8 cellular contexts compared by ENCODE assay signal in genomic region chr19:13022111-13022858, GRCh38. TPM values are rescaled to one million over a fixed set of nuclear protein-coding genes. Genes with fewer than 3 reads are reported as not detected.
A peak's percentile ranks its signal among the peaks of the same experiment; 100 is the strongest.
DNase-seq lines count a peak whose midpoint lies in the region; ATAC-seq and TF ChIP-seq lines count a peak whose summit lies in the region.

No MANE protein-coding gene starts in this region.

- no peaks in the 10 kb centered on the region for H3K79me2 ChIP-seq in MM.1S (ENCODE audit: low read length)

- H3K36me3 Mint-ChIP-seq in natural killer cell: no peaks in the 10 kb centered on the region
- H3K36me3 Mint-ChIP-seq in endodermal cell (ENCODE audit: low read depth): no peaks in the 10 kb centered on the region

- H3K36me3 ChIP-seq in BLaER1 treated with 17β-estradiol and CSF1 and Interleukin-3, amounts not matched to agents 10 nM and 100 nM: peaks cover 0 to 20% (median 8%) of the 10 kb centered on the region in 11 experiments; a peak in 10 of 22 replicates
- H3K36me3 ChIP-seq in MM.1S (replicated peaks; ENCODE audit: insufficient read depth, low read length): no peaks in the 10 kb centered on the region
- H3K36me3 ChIP-seq in endodermal cell (ENCODE audit: control insufficient read depth, insufficient read depth, low read length): no peaks in the 10 kb centered on the region

- peaks cover 52 to 64% of the 10 kb centered on the region in 2 donors for H3K27me3 Mint-ChIP-seq in natural killer cell (ENCODE audit: low read depth in 2 of 2)
- peaks cover 99% of the 10 kb centered on the region for H3K27me3 Mint-ChIP-seq in endodermal cell (ENCODE audit: insufficient read depth)

- intact Hi-C loops in natural killer cell (cut with micrococcal nuclease): no loop called here

- H2AFZ ChIP-seq in MM.1S (ENCODE audit: low read length): peak overlapping the region; percentile 95

- WGBS in endodermal cell (ENCODE audit: insufficient coverage in 1 of 2, insufficient read length in 1 of 2), 2 experiments: 17 to 39% methylated on average over 1 to 22 of the region's 22 CpGs

- peaks cover 0 to 78% (median 12%) of the 10 kb centered on the region in 11 experiments; a peak in 15 of 22 replicates for H4K20me1 ChIP-seq in BLaER1 treated with 17β-estradiol and CSF1 and Interleukin-3, amounts not matched to agents 10 nM and 100 nM
- no peaks in the 10 kb centered on the region for H4K20me1 ChIP-seq in MM.1S (ENCODE audit: insufficient read depth, low read length)

- peaks cover 49 to 82% (median 74%) of the 10 kb centered on the region in 11 experiments for H3K27me3 ChIP-seq in BLaER1 treated with 17β-estradiol and CSF1 and Interleukin-3, amounts not matched to agents 10 nM and 100 nM
- H3K27me3 ChIP-seq in MM.1S (replicated peaks; ENCODE audit: insufficient read depth, low read length) (peaks cover 14% of the 10 kb centered on the region), endodermal cell (ENCODE audit: control insufficient read depth, insufficient read depth, low read length, poor library complexity, severe bottlenecking) (peaks cover 100% of the 10 kb centered on the region)

- DNase-seq in MM.1S (peak; percentile 67), choroid plexus epithelial cell (ENCODE audit: low read depth) (no peak), natural killer cell (no peak), DMS53 treated with DMSO at 0.1 percent for 48 hours (lab: John Stamatoyannopoulos, UW; ENCODE audit: unreplicated experiment) (no peak), endodermal cell (no peak), iPS-NIHi11 (ENCODE audit: low spot score) (no peak)

- TF ChIP-seq CTCF in MM.1S (IDR thresholded peaks at IDR 0.05; ENCODE audit: low read length) (peak; percentile 13), choroid plexus epithelial cell (conservative IDR thresholded peaks at IDR 0.05; ENCODE audit: low read depth, low read length) (no peak), natural killer cell (IDR thresholded peaks at IDR 0.05) (no peak), endodermal cell (conservative IDR thresholded peaks at IDR 0.05) (no peak)

- H3K4me3 ChIP-seq in BLaER1 treated with 17β-estradiol and CSF1 and Interleukin-3, amounts not matched to agents 10 nM and 100 nM: peak overlapping the region; percentile 43 to 72 (median 58); a peak in 18 of 20 replicates
- H3K4me3 ChIP-seq in MM.1S (ENCODE audit: low read length) (peak overlapping the region; percentile 84), choroid plexus epithelial cell (ENCODE audit: low read depth, low read length) (peak overlapping the region; percentile 58), endodermal cell (ENCODE audit: low read length) (no peak overlapping the region)

- H3K4me2 ChIP-seq in BLaER1 treated with 17β-estradiol and CSF1 and Interleukin-3, amounts not matched to agents 10 nM and 100 nM: peak overlapping the region; percentile 78 to 97 (median 92)
- H3K4me2 ChIP-seq in MM.1S (ENCODE audit: low read depth, low read length): peak overlapping the region; percentile 75

- peaks cover 19% of the 10 kb centered on the region; the same call in 1 of the 2 replicates for H3F3A ChIP-seq in MM.1S (ENCODE audit: insufficient read depth, low read length)

- peaks cover 40 to 94% (median 80%) of the 10 kb centered on the region in 10 experiments for H3K4me1 ChIP-seq in BLaER1 treated with 17β-estradiol and CSF1 and Interleukin-3, amounts not matched to agents 10 nM and 100 nM
- H3K4me1 ChIP-seq in MM.1S (ENCODE audit: low read length) (peaks cover 8% of the 10 kb centered on the region; the same call in 1 of the 2 replicates), endodermal cell (ENCODE audit: control insufficient read depth, insufficient read depth, low read length) (peaks cover 6% of the 10 kb centered on the region)

- H3K4me3 Mint-ChIP-seq in natural killer cell (peak overlapping the region; percentile 43), endodermal cell (no peak overlapping the region)

- no peaks in the 10 kb centered on the region for H3K9me3 ChIP-seq in BLaER1 treated with 17β-estradiol and CSF1 and Interleukin-3, amounts not matched to agents 10 nM and 100 nM (replicated peaks in 1 of 11)
- H3K9me3 ChIP-seq in MM.1S (replicated peaks; ENCODE audit: insufficient read depth, low read length) (no peaks in the 10 kb centered on the region), endodermal cell (ENCODE audit: control insufficient read depth, low read length) (no peaks in the 10 kb centered on the region)

- ATAC-seq in natural killer cell (no peak), HG03139 (IDR thresholded peaks at IDR 0.05; ENCODE audit: unreplicated experiment) (no peak)

- H3K9me3 Mint-ChIP-seq in natural killer cell (no peaks in the 10 kb centered on the region), endodermal cell (no peaks in the 10 kb centered on the region)

- peak overlapping the region; percentile 62 to 86 (median 79); a peak in 21 of 22 replicates for H3K27ac ChIP-seq in BLaER1 treated with 17β-estradiol and CSF1 and Interleukin-3, amounts not matched to agents 10 nM and 100 nM
- peak overlapping the region; percentile 58; the same call in 1 of the 2 replicates for H3K27ac ChIP-seq in MM.1S (ENCODE audit: low read length)
- no peak overlapping the region for H3K27ac ChIP-seq in endodermal cell (ENCODE audit: low read depth, low read length)

- H3K27ac Mint-ChIP-seq in natural killer cell (no peak overlapping the region), endodermal cell (no peak overlapping the region)

- peak overlapping the region; percentile 70 to 84 (median 79) for H3K9ac ChIP-seq in BLaER1 treated with 17β-estradiol and CSF1 and Interleukin-3, amounts not matched to agents 10 nM and 100 nM
- H3K9ac ChIP-seq in MM.1S (ENCODE audit: low read length) (peak overlapping the region; percentile 59; the same call in 1 of the 2 replicates), endodermal cell (ENCODE audit: extremely low read depth, low read length, poor library complexity, severe bottlenecking) (no peak overlapping the region)

- H3K9me2 ChIP-seq in MM.1S (replicated peaks; ENCODE audit: insufficient read depth, low read length): no peaks in the 10 kb centered on the region

- H3K4me1 Mint-ChIP-seq in natural killer cell: peaks cover 12 to 21% of the 10 kb centered on the region in 2 donors
- peaks cover 25% of the 10 kb centered on the region for H3K4me1 Mint-ChIP-seq in endodermal cell

RNA-seq across cellular contexts. Expression of gene NFIX, which starts 27.0 kb away (rescaled TPM):
- 1 to 10 TPM in 2 of 3 donors, under 1 TPM in 1; 0.61 to 2.1 (median 1.3) TPM for total RNA-seq in natural killer cell
- total RNA-seq in endodermal cell: under 1 TPM; 0.22 to 0.40 TPM
- 0.93 TPM for polyA plus RNA-seq in endodermal cell (2013, experiment 1 of 2)
- 0.70 TPM for polyA plus RNA-seq in endodermal cell (2013, experiment 2 of 2)

RNA-seq across cellular contexts. Expression of gene DAND5, which starts 52.9 kb away (rescaled TPM):
- total RNA-seq in natural killer cell (not detected), endodermal cell (under 1 TPM; 0.13 to 0.40 TPM)
- not detected for polyA plus RNA-seq in endodermal cell (2013, experiment 1 of 2)
- not detected for polyA plus RNA-seq in endodermal cell (2013, experiment 2 of 2)
